Comparison of ENCODE assay signal across 8 cellular contexts in the genomic region with DNA sequence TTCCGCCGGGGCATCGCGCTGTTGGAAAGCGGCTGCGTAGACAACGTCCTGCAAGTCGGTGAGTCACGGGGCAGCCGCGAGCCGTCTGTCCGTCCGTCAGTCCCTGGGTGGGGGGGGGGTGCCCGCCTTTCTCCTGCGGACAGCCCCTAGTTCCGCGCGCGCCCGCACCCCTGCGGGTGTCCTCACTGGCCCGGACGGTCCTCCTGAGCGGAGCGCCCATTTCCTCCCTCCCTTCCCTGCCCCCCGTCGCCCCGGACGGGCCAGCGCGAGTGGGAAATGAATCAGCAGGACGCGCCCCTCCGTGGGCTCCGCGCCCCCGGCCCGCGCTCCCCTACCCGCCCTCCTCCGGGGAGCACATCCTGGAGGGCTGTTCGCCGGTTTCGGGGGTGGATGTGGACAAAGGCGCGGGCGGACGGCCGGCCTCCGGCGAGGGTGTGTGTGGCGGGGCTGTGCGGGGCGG. TPM values are rescaled to one million over a fixed set of nuclear protein-coding genes. Genes with fewer than 3 reads are reported as not detected.
DNase-seq lines count a peak whose midpoint lies in the region; TF ChIP-seq lines count a peak whose summit lies in the region.

No MANE protein-coding gene starts in this region.

- POLR2A ChIA-PET in activated CD4-positive, alpha-beta memory T cell treated with anti-CD3 and anti-CD28 coated beads for 36 hours (lab: Charles Lee): no interaction called here

- peaks cover 10% of the 10 kb centered on the region for H3K36me3 Mint-ChIP-seq in activated CD4-positive, alpha-beta memory T cell treated with anti-CD3 and anti-CD28 coated beads for 36 hours

- no peak overlapping the region for H3K27ac Mint-ChIP-seq in activated CD4-positive, alpha-beta memory T cell treated with anti-CD3 and anti-CD28 coated beads for 36 hours

- intact Hi-C loops in activated CD4-positive, alpha-beta memory T cell treated with anti-CD3 and anti-CD28 coated beads for 36 hours (cut with micrococcal nuclease): loop anchor here (1.0 to 10.0 kb wide), 13 partner anchors 27 to 1082 kb away; partner anchors contain the start of genes ERCC8, IPO11, KIF2A and NDUFAF2
- intact Hi-C loops in tibial artery (cut with DNase I; ENCODE audit: low total_unique reads): loop anchor here (5.0 to 10.0 kb wide), 4 partner anchors 74 to 388 kb away; partner anchors contain the start of genes ERCC8, NDUFAF2 and SMIM15

- DNase-seq in HuH-7 (ENCODE audit: low spot score): peak; percentile 27
- peak; percentile 42 for DNase-seq in activated CD4-positive, alpha-beta memory T cell treated with anti-CD3 and anti-CD28 coated beads for 36 hours
- no peak for DNase-seq in epithelial cell of prostate (ENCODE audit: low read depth, low spot score)
- peak; percentile 37 for DNase-seq in mucosa of gallbladder (ENCODE audit: low spot score)
- peak; percentile 53 to 81 for DNase-seq in tibial artery
- no peak for DNase-seq in NCI-H1105 treated with DMSO at 0.1 percent for 48 hours (lab: John Stamatoyannopoulos, UW)
- DNase-seq in NCI-H510A treated with DMSO at 0.1 percent for 48 hours (lab: John Stamatoyannopoulos, UW): no peak

- H3K4me1 Mint-ChIP-seq in activated CD4-positive, alpha-beta memory T cell treated with anti-CD3 and anti-CD28 coated beads for 36 hours (ENCODE audit: low read depth): peaks cover 42% of the 10 kb centered on the region

- H3K4me1 ChIP-seq in BLaER1 (peaks cover 45% of the 10 kb centered on the region), tibial artery (peaks cover 0 to 28% (median 6%) of the 10 kb centered on the region in 4 donors)

- H3K36me3 ChIP-seq in BLaER1 (peaks cover 13% of the 10 kb centered on the region), tibial artery (no peaks in the 10 kb centered on the region)

- H4K20me1 ChIP-seq in BLaER1: peaks cover 58% of the 10 kb centered on the region

- H3K9me3 ChIP-seq in BLaER1 (peaks cover 9% of the 10 kb centered on the region; the same call in 1 of the 2 replicates), tibial artery (no peaks in the 10 kb centered on the region)

- CTCF ChIA-PET in activated CD4-positive, alpha-beta memory T cell treated with anti-CD3 and anti-CD28 coated beads for 36 hours (lab: Charles Lee): no interaction called here

- H3K9me3 Mint-ChIP-seq in activated CD4-positive, alpha-beta memory T cell treated with anti-CD3 and anti-CD28 coated beads for 36 hours: no peaks in the 10 kb centered on the region

- peak overlapping the region; percentile 76 for H3K4me3 Mint-ChIP-seq in activated CD4-positive, alpha-beta memory T cell treated with anti-CD3 and anti-CD28 coated beads for 36 hours

- no peak for TF ChIP-seq CTCF in tibial artery (IDR thresholded peaks at IDR 0.05)

- H3K9ac ChIP-seq in BLaER1: peak overlapping the region; percentile 94

- peaks cover 13% of the 10 kb centered on the region for H3K27me3 Mint-ChIP-seq in activated CD4-positive, alpha-beta memory T cell treated with anti-CD3 and anti-CD28 coated beads for 36 hours

- H3K27ac ChIP-seq in BLaER1 (peak overlapping the region; percentile 91), epithelial cell of prostate (peak overlapping the region; percentile 75), tibial artery (peak overlapping the region; percentile 91 to 93)

- H3K27me3 ChIP-seq in BLaER1: no peaks in the 10 kb centered on the region
- H3K27me3 ChIP-seq in tibial artery: no peaks in the 10 kb centered on the region

- H3K4me3 ChIP-seq in BLaER1 (peak overlapping the region; percentile 96), tibial artery (peak overlapping the region; percentile 98 to 99)

- H3K4me2 ChIP-seq in BLaER1: peak overlapping the region; percentile 93

RNA-seq across cellular contexts. Expression of gene ZSWIM6, which starts 0.9 kb away (rescaled TPM):
- total RNA-seq in activated CD4-positive, alpha-beta memory T cell treated with anti-CD3 and anti-CD28 coated beads for 36 hours: 1 to 10 TPM; 5.5 to 5.7 TPM
- 23.5 TPM for total RNA-seq in mucosa of gallbladder

Comparison
In these comparisons a context has a peak if more than half of its experiments do, and no peak if none do; other contexts are left out.
1. DNase-seq: peak in HuH-7 (single experiment), activated CD4-positive, alpha-beta memory T cell treated with anti-CD3 and anti-CD28 coated beads for 36 hours (single experiment), mucosa of gallbladder (single experiment) and tibial artery (2 of 2); none in epithelial cell of prostate (single experiment), NCI-H1105 treated with DMSO at 0.1 percent for 48 hours (single experiment) and NCI-H510A treated with DMSO at 0.1 percent for 48 hours (single experiment).
2. Peak in every context shown above with its lines, with median percentiles within 50 percentile points of each other: H3K27ac ChIP-seq.